Comparison of ENCODE assay signal across 23 cellular contexts in genomic region chr19:5651361-5651760, GRCh38. TPM values are rescaled to one million over a fixed set of nuclear protein-coding genes. Genes with fewer than 3 reads are reported as not detected.
DNase-seq lines count a peak whose midpoint lies in the region; ATAC-seq and TF ChIP-seq lines count a peak whose summit lies in the region.
"Had no signal": no experiment of that assay in that cellular context is flagged by ENCODE, and none has a peak within 500 bp of the region (broad histone marks: within the 10 kb centered on the region; RNA-seq: fewer than 3 reads in every experiment).

No MANE protein-coding gene starts in this region.

- H2BK5ac ChIP-seq in H9 (ENCODE audit: insufficient read length, low read length): no peak overlapping the region

- peaks cover 83% of the 10 kb centered on the region for H3K36me3 ChIP-seq in brain microvascular endothelial cell (replicated peaks)
- H3K36me3 ChIP-seq in sigmoid colon: peaks cover 61 to 93% (median 81%) of the 10 kb centered on the region in 4 donors

- H3K4me3 ChIP-seq in brain microvascular endothelial cell (ENCODE audit: low read depth, low read length): no peak overlapping the region
- H3K4me3 ChIP-seq in sigmoid colon: no peak overlapping the region
- H3K4me3 ChIP-seq: cardiac muscle cell, thyroid gland had no signal

- H3K27ac Mint-ChIP-seq in H9: no peak overlapping the region; a peak in 1 of 7 replicates
- H3K27ac Mint-ChIP-seq: activated naive CD4-positive, alpha-beta T cell treated with anti-CD3 and anti-CD28 coated beads, Interleukin-2, amount 10 ng/mL, durations not matched to agents 7 days and 5 days; CD8-positive, alpha-beta memory T cell; dendritic cell treated with granulocyte-macrophage colony-stimulating factor and Interleukin-4, amounts not matched to agents 40 ng/mL and 50 ng/mL, for 4 days had no signal

- H2BK20ac ChIP-seq in H9 (ENCODE audit: low read depth, low read length, poor library complexity, severe bottlenecking): no peak overlapping the region

- H3K14ac ChIP-seq in H9 (ENCODE audit: insufficient read depth, low read length): no peak overlapping the region

- H3K4me1 Mint-ChIP-seq in H9: no peaks in the 10 kb centered on the region
- H3K4me1 Mint-ChIP-seq: activated naive CD4-positive, alpha-beta T cell treated with anti-CD3 and anti-CD28 coated beads, Interleukin-2, amount 10 ng/mL, durations not matched to agents 7 days and 5 days had no signal

- H4K91ac ChIP-seq in H9 (ENCODE audit: insufficient read length, low read depth, low read length): no peak overlapping the region

- peaks cover 59 to 92% (median 85%) of the 10 kb centered on the region in 3 experiments; a peak in 6 of 7 replicates for H3K36me3 Mint-ChIP-seq in H9 (ENCODE audit: insufficient read depth in 1 of 3, low read depth in 3 of 3)

- H3K23ac ChIP-seq in H9 (ENCODE audit: insufficient read length, low read depth, low read length): no peak overlapping the region

- H4K20me1 ChIP-seq in H9 (ENCODE audit: control insufficient read depth, insufficient read depth, insufficient read length): no peaks in the 10 kb centered on the region

- no peak overlapping the region for H2BK15ac ChIP-seq in H9 (ENCODE audit: low read depth, low read length)

- H3K9ac ChIP-seq in H9 (ENCODE audit: extremely low read depth, insufficient read length, low read length): no peak overlapping the region

- peak; percentile 27; the same call in 1 of the 3 replicates for TF ChIP-seq CTCF in H9 (conservative IDR thresholded peaks at IDR 0.05)
- TF ChIP-seq CTCF in brain microvascular endothelial cell (IDR thresholded peaks at IDR 0.05; ENCODE audit: low read depth, low read length, missing control alignments): peak; percentile 15
- TF ChIP-seq CTCF in sigmoid colon (IDR thresholded peaks at IDR 0.05): no peak
- TF ChIP-seq CTCF in omental fat pad (IDR thresholded peaks at IDR 0.05): no peak

- ATAC-seq in omental fat pad (ENCODE audit: low FRiP score): no peak
- ATAC-seq: stimulated activated naive CD8-positive, alpha-beta T cell treated with anti-CD3 and anti-CD28 coated beads, Interleukin-15, Interleukin-2, amounts not matched to agents 100 U/mL and 50 U/mL, for 24 hours had no signal

- H3K56ac ChIP-seq in H9 (ENCODE audit: insufficient read length, low read depth, low read length): no peak overlapping the region

- DNase-seq in H9 (no peak), brain microvascular endothelial cell (no peak), sigmoid colon (peak; percentile 39), cerebellar nuclear complex (lab: John Stamatoyannopoulos, UW) (no peak), omental fat pad (ENCODE audit: low spot score) (no peak)
- DNase-seq: activated naive CD4-positive, alpha-beta T cell treated with anti-CD3 and anti-CD28 coated beads, Interleukin-2, amount 10 ng/mL, durations not matched to agents 7 days and 5 days; activated T-cell treated with anti-CD3 and anti-CD28 coated beads, Interleukin-2, amount 50 U/mL, for 48 hours; amygdala; CD8-positive, alpha-beta memory T cell; DMS153; GDM1; mammary epithelial cell; NCI-H1048; NCI-H2029 treated with DMSO at 0.1 percent for 48 hours; NCI-H226; OCI-M1; Right ventricle myocardium superior; stimulated activated CD4-positive, alpha-beta T cell treated with anti-CD3 and anti-CD28 coated beads, Interleukin-4, amount 100 ng/mL, for 24 hours; stimulated activated naive CD8-positive, alpha-beta T cell treated with anti-CD3 and anti-CD28 coated beads, Interleukin-15, Interleukin-2, amounts not matched to agents 100 U/mL and 50 U/mL, for 24 hours; SW 1271; thyroid gland had no signal

- TF ChIP-seq POLR2A in sigmoid colon (IDR thresholded peaks at IDR 0.05): no peak

- no peaks in the 10 kb centered on the region for H3K79me1 ChIP-seq in H9 (ENCODE audit: insufficient read depth, low read depth, low read length, poor library complexity, severe bottlenecking)

- no peak overlapping the region for H3T11ph ChIP-seq in H9 (ENCODE audit: low read length)

- intact Hi-C loops in sigmoid colon (cut with DNase I): no loop called here

- no peak for TF ChIP-seq EP300 in sigmoid colon (IDR thresholded peaks at IDR 0.05)

- no peak overlapping the region for H3K4ac ChIP-seq in H9 (ENCODE audit: low read depth, low read length)

- H3K4me3 Mint-ChIP-seq in H9: no peak overlapping the region
- H3K4me3 Mint-ChIP-seq: activated naive CD4-positive, alpha-beta T cell treated with anti-CD3 and anti-CD28 coated beads, Interleukin-2, amount 10 ng/mL, durations not matched to agents 7 days and 5 days; CD8-positive, alpha-beta memory T cell; dendritic cell treated with granulocyte-macrophage colony-stimulating factor and Interleukin-4, amounts not matched to agents 40 ng/mL and 50 ng/mL, for 4 days had no signal

- no peak overlapping the region for H3K4me2 ChIP-seq in H9 (ENCODE audit: insufficient read depth, insufficient read length, low read length)

- H4K8ac ChIP-seq in H9 (replicated peaks; ENCODE audit: insufficient read length, low read depth, low read length): no peak overlapping the region

- H3K9me3 ChIP-seq in H9 (ENCODE audit: control insufficient read depth, low read depth, low read length) (no peaks in the 10 kb centered on the region), sigmoid colon (no peaks in the 10 kb centered on the region)
- H3K9me3 ChIP-seq: thyroid gland had no signal

- H2BK120ac ChIP-seq in H9 (ENCODE audit: low read depth, low read length, poor library complexity, severe bottlenecking): no peak overlapping the region

- H3K27ac ChIP-seq in H9 (ENCODE audit: insufficient read length, low read depth, low read length) (no peak overlapping the region), brain microvascular endothelial cell (no peak overlapping the region), sigmoid colon (no peak overlapping the region)
- H3K27ac ChIP-seq: cardiac muscle cell, thyroid gland had no signal

- H2BK12ac ChIP-seq in H9 (ENCODE audit: insufficient read length, low read depth, low read length): no peak overlapping the region

- no peak overlapping the region for H4K5ac ChIP-seq in H9 (ENCODE audit: insufficient read length, low read depth, low read length)

- no CpG with 5 or more reads among the region's 5 CpGs for WGBS in H9 (ENCODE audit: extremely low coverage, insufficient read length, low lambda C conversion rate)
- WGBS in sigmoid colon, 2 donors: 95 to 96% methylated on average over 5 of the region's 5 CpGs

- in situ Hi-C loops in brain microvascular endothelial cell (cut with HindIII; ENCODE audit: low pct_ligation_motif_present, low sequenced_read_pairs): no loop called here

- no peak overlapping the region for H3K18ac ChIP-seq in H9 (ENCODE audit: insufficient read length, low read depth, low read length)

- no peaks in the 10 kb centered on the region for H3K79me2 ChIP-seq in H9 (ENCODE audit: insufficient read depth, low read length)

- H2AFZ ChIP-seq in H9 (ENCODE audit: low read length): no peak overlapping the region

- H3K27me3 Mint-ChIP-seq in H9 (ENCODE audit: low read depth): no peaks in the 10 kb centered on the region
- H3K27me3 Mint-ChIP-seq: activated naive CD4-positive, alpha-beta T cell treated with anti-CD3 and anti-CD28 coated beads, Interleukin-2, amount 10 ng/mL, durations not matched to agents 7 days and 5 days; dendritic cell treated with granulocyte-macrophage colony-stimulating factor and Interleukin-4, amounts not matched to agents 40 ng/mL and 50 ng/mL, for 4 days had no signal

- H3K23me2 ChIP-seq in H9 (ENCODE audit: insufficient read length, low read depth, low read length, poor library complexity, severe bottlenecking): no peaks in the 10 kb centered on the region

- H3K4me1 ChIP-seq in H9 (ENCODE audit: insufficient read depth, low read length) (no peaks in the 10 kb centered on the region), sigmoid colon (no peaks in the 10 kb centered on the region)
- H3K4me1 ChIP-seq: thyroid gland had no signal

- no peaks in the 10 kb centered on the region for H3K9me3 Mint-ChIP-seq in H9
- H3K9me3 Mint-ChIP-seq: activated naive CD4-positive, alpha-beta T cell treated with anti-CD3 and anti-CD28 coated beads, Interleukin-2, amount 10 ng/mL, durations not matched to agents 7 days and 5 days; CD8-positive, alpha-beta memory T cell; dendritic cell treated with granulocyte-macrophage colony-stimulating factor and Interleukin-4, amounts not matched to agents 40 ng/mL and 50 ng/mL, for 4 days had no signal

- H2AK5ac ChIP-seq in H9 (ENCODE audit: insufficient read length, low read length): no peak overlapping the region

- H3K27me3 ChIP-seq in H9 (ENCODE audit: insufficient read depth, low read length) (no peaks in the 10 kb centered on the region), brain microvascular endothelial cell (replicated peaks) (no peaks in the 10 kb centered on the region), sigmoid colon (no peaks in the 10 kb centered on the region)
- H3K27me3 ChIP-seq: cardiac muscle cell, thyroid gland had no signal

RNA-seq across cellular contexts. Expression of gene SAFB, which starts 28.5 kb away (rescaled TPM):
- total RNA-seq in H9 (2021): 107 and 110 TPM in 2 replicates
- 10 to 100 TPM; 48.9 to 75.9 (median 60.4) TPM for total RNA-seq in sigmoid colon
- 10 to 100 TPM; 25.7 to 64.1 (median 30.6) TPM for polyA plus RNA-seq in sigmoid colon
- total RNA-seq in omental fat pad: 100 to 1,000 TPM in 2 of 4 donors, 10 to 100 TPM in 2; 56.7 to 139 (median 86.9) TPM

RNA-seq across cellular contexts. Expression of gene SAFB2, which starts 28.8 kb away (rescaled TPM):
- total RNA-seq in H9 (2021) (70.3 and 76.1 TPM in 2 replicates), sigmoid colon (10 to 100 TPM; 22.8 to 80.0 (median 38.1) TPM), omental fat pad (10 to 100 TPM; 32.0 to 77.9 (median 51.1) TPM)
- 10 to 100 TPM; 22.2 to 58.8 (median 24.3) TPM for polyA plus RNA-seq in sigmoid colon

RNA-seq across cellular contexts. Expression of gene MICOS13, which starts 29.0 kb away (rescaled TPM):
- total RNA-seq in H9 (2021) (23.4 and 23.8 TPM in 2 replicates), sigmoid colon (10 to 100 TPM; 39.6 to 87.8 (median 61.7) TPM), omental fat pad (10 to 100 TPM; 24.4 to 54.6 (median 40.5) TPM)
- polyA plus RNA-seq in sigmoid colon: 100 to 1,000 TPM; 110 to 160 (median 120) TPM

RNA-seq across cellular contexts. Expression of gene HSD11B1L, which starts 29.5 kb away (rescaled TPM):
- total RNA-seq in H9 (2021) (8.0 and 9.3 TPM in 2 replicates), sigmoid colon (10 to 100 TPM; 19.9 to 37.1 (median 23.3) TPM), omental fat pad (1 to 10 TPM; 4.3 to 9.5 (median 7.8) TPM)
- 1 to 10 TPM; 4.2 to 8.4 (median 6.3) TPM for polyA plus RNA-seq in sigmoid colon

RNA-seq across cellular contexts. Expression of gene RPL36, which starts 38.7 kb away (rescaled TPM):
- total RNA-seq in H9 (2021) (1,066 and 1,074 TPM in 2 replicates), sigmoid colon (1,000 to 10,000 TPM in 2 of 4 donors, 100 to 1,000 TPM in 2; 593 to 1,408 (median 902) TPM), omental fat pad (100 to 1,000 TPM; 663 to 804 (median 703) TPM)
- 1,000 to 10,000 TPM; 1,490 to 2,228 (median 1,816) TPM for polyA plus RNA-seq in sigmoid colon

Comparison
In these comparisons a context has a peak if more than half of its experiments do, and no peak if none do; other contexts are left out.
1. CTCF ChIP-seq: peak in H9 (single experiment) and brain microvascular endothelial cell (single experiment); none in sigmoid colon (0 of 4) and omental fat pad (0 of 3).